10 cellular contexts compared by ENCODE assay signal in genomic region chr1:148362141-148362929, GRCh38.
DNase-seq lines count a peak whose midpoint lies in the region; ATAC-seq and TF ChIP-seq lines count a peak whose summit lies in the region.
"Had no signal": no experiment of that assay in that cellular context is flagged by ENCODE, and none has a peak within 500 bp of the region (broad histone marks: within the 10 kb centered on the region; RNA-seq: fewer than 3 reads in every experiment).

No MANE protein-coding gene starts in this region.

- no peak for TF ChIP-seq POLR2A in esophagus muscularis mucosa (IDR thresholded peaks at IDR 0.05; ENCODE audit: low read depth)

- H3K36me3 Mint-ChIP-seq in CD14-positive monocyte (peaks cover 0 to 10% of the 10 kb centered on the region in 2 donors), neural progenitor cell (peaks cover 3% of the 10 kb centered on the region)
- no peaks in the 10 kb centered on the region for H3K36me3 Mint-ChIP-seq in T-helper 2 cell treated with Interferon-gamma antibody and Interleukin-4, amounts not matched to agents 5 μg/mL and 100 μg/mL, for 36 hours (ENCODE audit: low read depth)

- no peaks in the 10 kb centered on the region for H3F3A ChIP-seq in neural progenitor cell (ENCODE audit: low read depth)

- no peak for DNase-seq in CD14-positive monocyte (ENCODE audit: low spot score)
- DNase-seq in T-helper 2 cell treated with Interferon-gamma antibody and Interleukin-4, amounts not matched to agents 5 μg/mL and 100 μg/mL, for 36 hours (ENCODE audit: low spot score), result peak; percentile 29
- DNase-seq in coronary artery (ENCODE audit: low spot score), result no peak
- DNase-seq in neural progenitor cell (ENCODE audit: low spot score), result peak; percentile 50
- no peak for DNase-seq in dermis blood vessel endothelial cell
- DNase-seq in esophagus muscularis mucosa (ENCODE audit: extremely low spot score), result no peak

- H3K27me3 Mint-ChIP-seq in CD14-positive monocyte (ENCODE audit: low read depth in 3 of 3) (peaks cover 35 to 63% (median 40%) of the 10 kb centered on the region in 3 donors), neural progenitor cell (ENCODE audit: insufficient read depth, low read depth) (peaks cover 26% of the 10 kb centered on the region)
- H3K27me3 Mint-ChIP-seq in T-helper 2 cell treated with Interferon-gamma antibody and Interleukin-4, amounts not matched to agents 5 μg/mL and 100 μg/mL, for 36 hours (ENCODE audit: low read depth), result peaks cover 32% of the 10 kb centered on the region

- H3K4me1 ChIP-seq in neural progenitor cell (peaks cover 3% of the 10 kb centered on the region), esophagus muscularis mucosa (peaks cover 9 to 16% (median 10%) of the 10 kb centered on the region in 4 donors)
- H3K4me1 ChIP-seq: pancreas had no signal

- no peaks in the 10 kb centered on the region for H3K79me2 ChIP-seq in neural progenitor cell (ENCODE audit: low read depth)

- TF ChIP-seq CTCF in CD14-positive monocyte (IDR thresholded peaks at IDR 0.05) (no peak), coronary artery (IDR thresholded peaks at IDR 0.05) (no peak), neural progenitor cell (IDR thresholded peaks at IDR 0.05) (peak; percentile 9), esophagus muscularis mucosa (IDR thresholded peaks at IDR 0.05) (no peak)

- TF ChIP-seq EP300 in esophagus muscularis mucosa (IDR thresholded peaks at IDR 0.05), result no peak

- H3K27me3 ChIP-seq in neural progenitor cell (peaks cover 55% of the 10 kb centered on the region), esophagus muscularis mucosa (peaks cover 0 to 58% (median 8%) of the 10 kb centered on the region in 4 donors)

- no peak overlapping the region for H3K9ac ChIP-seq in neural progenitor cell

- H3K4me3 Mint-ChIP-seq in CD14-positive monocyte, result peak overlapping the region; percentile 37 to 95
- peak overlapping the region; percentile 79 for H3K4me3 Mint-ChIP-seq in T-helper 2 cell treated with Interferon-gamma antibody and Interleukin-4, amounts not matched to agents 5 μg/mL and 100 μg/mL, for 36 hours
- peak overlapping the region; percentile 68 for H3K4me3 Mint-ChIP-seq in neural progenitor cell

- 19% methylated on average over 36 of the region's 40 CpGs for WGBS in esophagus muscularis mucosa

- H3K4me2 ChIP-seq in neural progenitor cell, result peak overlapping the region; percentile 73

- H3K27ac Mint-ChIP-seq in CD14-positive monocyte, result peak overlapping the region in 3 of 7 donors; percentile 7 to 59 (median 34)
- H3K27ac Mint-ChIP-seq in T-helper 2 cell treated with Interferon-gamma antibody and Interleukin-4, amounts not matched to agents 5 μg/mL and 100 μg/mL, for 36 hours, result no peak overlapping the region
- no peak overlapping the region for H3K27ac Mint-ChIP-seq in neural progenitor cell

- H2AFZ ChIP-seq in neural progenitor cell (replicated peaks), result peak overlapping the region; percentile 89

- intact Hi-C loops in CD14-positive monocyte (cut with micrococcal nuclease), result no loop called here
- intact Hi-C loops in esophagus muscularis mucosa (cut with DNase I), result no loop called here

- H3K27ac ChIP-seq in coronary artery (no peak overlapping the region), neural progenitor cell (no peak overlapping the region), esophagus muscularis mucosa (replicated peaks in 1 of 4) (no peak overlapping the region)
- H3K27ac ChIP-seq: pancreas, SK-N-MC had no signal

- H3K9me3 Mint-ChIP-seq in CD14-positive monocyte (peaks cover 0 to 8% (median 2%) of the 10 kb centered on the region in 7 donors), neural progenitor cell (peaks cover 2% of the 10 kb centered on the region)
- no peaks in the 10 kb centered on the region for H3K9me3 Mint-ChIP-seq in T-helper 2 cell treated with Interferon-gamma antibody and Interleukin-4, amounts not matched to agents 5 μg/mL and 100 μg/mL, for 36 hours

- no peaks in the 10 kb centered on the region for H3K36me3 ChIP-seq in neural progenitor cell
- no peaks in the 10 kb centered on the region for H3K36me3 ChIP-seq in esophagus muscularis mucosa
- H3K36me3 ChIP-seq: pancreas had no signal

- peaks cover 19% of the 10 kb centered on the region for H3K4me1 Mint-ChIP-seq in CD14-positive monocyte
- H3K4me1 Mint-ChIP-seq in T-helper 2 cell treated with Interferon-gamma antibody and Interleukin-4, amounts not matched to agents 5 μg/mL and 100 μg/mL, for 36 hours (ENCODE audit: low read depth), result peaks cover 41% of the 10 kb centered on the region
- peaks cover 11% of the 10 kb centered on the region for H3K4me1 Mint-ChIP-seq in neural progenitor cell

- H3K9me3 ChIP-seq in neural progenitor cell (ENCODE audit: low read depth), result no peaks in the 10 kb centered on the region
- H3K9me3 ChIP-seq in esophagus muscularis mucosa, result no peaks in the 10 kb centered on the region
- H3K9me3 ChIP-seq: pancreas had no signal

- ATAC-seq in GM21825 (IDR thresholded peaks at IDR 0.05; ENCODE audit: unreplicated experiment) (no peak), GM21381 (IDR thresholded peaks at IDR 0.05; ENCODE audit: unreplicated experiment) (no peak)

- H3K4me3 ChIP-seq in coronary artery (peak overlapping the region; percentile 26), neural progenitor cell (peak overlapping the region; percentile 41), esophagus muscularis mucosa (peak overlapping the region in 2 of 4 donors; percentile 6 to 27)
- H3K4me3 ChIP-seq: SK-N-MC had no signal

- no peaks in the 10 kb centered on the region for H4K20me1 ChIP-seq in neural progenitor cell (ENCODE audit: low read depth)

Comparison
In these comparisons a context has a peak if more than half of its experiments do, and no peak if none do; other contexts are left out.
1. DNase-seq: peak in T-helper 2 cell treated with Interferon-gamma antibody and Interleukin-4, amounts not matched to agents 5 μg/mL and 100 μg/mL, for 36 hours (single experiment) and neural progenitor cell (single experiment); none in CD14-positive monocyte (single experiment), coronary artery (single experiment), dermis blood vessel endothelial cell (single experiment) and esophagus muscularis mucosa (single experiment).
2. Peak in every context shown above with its lines, with median percentiles within 50 percentile points of each other: H3K4me3 Mint-ChIP-seq.